ENCODE assay signal across 23 cellular contexts in genomic region chr2:145573608-145574007, GRCh38.
"Had no signal": no experiment of that assay in that cellular context is flagged by ENCODE, and none has a peak within 500 bp of the region (broad histone marks: within the 10 kb centered on the region; RNA-seq: fewer than 3 reads in every experiment).

No MANE protein-coding gene starts in this region.

- H3K27ac Mint-ChIP-seq: endodermal cell, mesothelial cell of epicardium had no signal

- H3K4me3 ChIP-seq: coronary artery, dorsolateral prefrontal cortex, esophagus squamous epithelium, gastrocnemius medialis, heart right ventricle, left lung, lower lobe of right lung, mucosa of descending colon had no signal

- H3K27ac ChIP-seq: coronary artery, dorsolateral prefrontal cortex, epithelial cell of prostate, esophagus squamous epithelium, gastrocnemius medialis, heart right ventricle, left lung, lower lobe of right lung had no signal

- H3K27me3 ChIP-seq: dorsolateral prefrontal cortex, gastrocnemius medialis, heart right ventricle, left lung had no signal

- H3K9me3 ChIP-seq: esophagus squamous epithelium, gastrocnemius medialis, left lung, lower lobe of right lung, mucosa of descending colon had no signal

- H3K4me1 Mint-ChIP-seq: endodermal cell had no signal

- H3K4me3 Mint-ChIP-seq: endodermal cell, mesothelial cell of epicardium had no signal

- H3K9me3 Mint-ChIP-seq: endodermal cell had no signal

- H3K36me3 Mint-ChIP-seq: mesothelial cell of epicardium had no signal

- DNase-seq: dermis blood vessel endothelial cell; dorsolateral prefrontal cortex; effector CD4-positive, alpha-beta T cell; effector memory CD4-positive, alpha-beta T cell; endodermal cell; erythroblast; esophagus squamous epithelium; foreskin fibroblast; foreskin melanocyte; gastrocnemius medialis; glutamatergic neuron; heart right ventricle; hippocampal formation; left cardiac atrium; left lung; left ventricle myocardium superior; lower lobe of right lung; mesenchymal stem cell; mucosa of descending colon had no signal

- ATAC-seq: esophagus mucosa, gastrocnemius medialis, heart right ventricle, left cardiac atrium, left lung, left ventricle myocardium superior, lower lobe of right lung, mucosa of descending colon had no signal

- H3K36me3 ChIP-seq: esophagus squamous epithelium, gastrocnemius medialis, heart right ventricle, left lung, lower lobe of right lung had no signal

- H3K4me1 ChIP-seq: esophagus squamous epithelium, gastrocnemius medialis, heart right ventricle, left lung, lower lobe of right lung had no signal
